ENCODE assay signal across 17 cellular contexts in the genomic region with DNA sequence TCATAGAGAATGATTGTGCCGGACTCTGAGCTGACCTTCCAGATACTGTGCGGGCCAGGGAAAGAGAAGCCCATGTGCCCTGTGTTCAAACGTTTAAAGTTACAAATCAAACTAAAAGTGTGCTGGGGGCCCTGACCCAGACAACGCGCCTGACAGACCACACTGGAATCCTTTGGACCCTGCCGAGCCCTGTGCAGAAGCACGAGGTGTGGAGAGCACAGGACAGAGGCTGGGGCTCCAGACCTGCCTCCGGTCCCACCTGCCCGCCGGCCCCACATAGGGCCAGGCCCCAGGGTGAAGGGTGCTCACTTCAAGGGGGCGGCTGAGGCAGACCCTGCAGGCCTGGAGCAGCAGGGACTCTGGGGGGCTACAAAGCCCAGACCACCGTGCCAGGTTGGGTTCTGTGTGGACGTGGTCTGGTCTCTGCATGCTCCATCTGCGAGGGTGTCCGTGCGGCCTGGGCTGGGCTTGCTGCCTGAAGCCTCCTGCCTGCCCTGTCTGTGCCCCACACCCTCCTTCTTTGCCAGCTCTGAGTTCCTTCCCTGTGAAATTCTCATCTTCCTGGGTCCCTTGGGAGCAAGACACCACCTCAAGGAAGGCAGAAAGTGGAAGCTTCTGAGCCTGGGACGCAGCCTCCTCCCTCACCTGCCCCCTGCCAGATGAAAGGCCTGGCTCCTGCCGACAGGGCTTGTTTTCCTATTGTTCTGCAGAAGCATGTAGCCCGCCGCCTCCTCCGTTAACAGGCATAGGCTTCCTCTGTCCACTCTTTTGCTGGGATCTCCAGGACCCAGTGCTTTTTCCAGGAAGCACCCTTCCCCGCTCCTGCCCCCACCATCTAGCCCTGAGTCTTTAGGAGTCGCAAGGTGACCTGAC.
"Had no signal": no experiment of that assay in that cellular context is flagged by ENCODE, and none has a peak within 500 bp of the region (broad histone marks: within the 10 kb centered on the region; RNA-seq: fewer than 3 reads in every experiment).

No MANE protein-coding gene starts in this region.

- H3K4me1 Mint-ChIP-seq: activated T-helper 17 cell treated with anti-CD3 and anti-CD28 coated beads, Interleukin-2, amount 50 U/mL, for 72 hours; memory B cell had no signal

- H3K36me3 Mint-ChIP-seq: activated naive CD4-positive, alpha-beta T cell treated with anti-CD3 and anti-CD28 coated beads, Interleukin-2, amount 50 U/mL, for 72 hours; brain; memory B cell; natural killer cell treated with Interleukin-12 subunit alpha and Interleukin-12 subunit beta and Interleukin-15 and Interleukin-18, amount 100 ng/mL, for 72 hours had no signal

- H3K27ac ChIP-seq: hepatocyte, upper lobe of right lung had no signal

- ATAC-seq: activated naive CD4-positive, alpha-beta T cell treated with anti-CD3 and anti-CD28 coated beads, Interleukin-2, amount 50 U/mL, for 72 hours; activated T-helper 17 cell treated with anti-CD3 and anti-CD28 coated beads, Interleukin-2, amount 50 U/mL, for 72 hours; stimulated activated naive CD8-positive, alpha-beta T cell treated with anti-CD3 and anti-CD28 coated beads, Interleukin-15, Interleukin-2, amounts not matched to agents 100 U/mL and 50 U/mL, for 24 hours; upper lobe of right lung had no signal

- H3K27me3 ChIP-seq: hepatocyte had no signal

- H3K27ac Mint-ChIP-seq: activated naive CD4-positive, alpha-beta T cell treated with anti-CD3 and anti-CD28 coated beads, Interleukin-2, amount 50 U/mL, for 72 hours; activated T-cell treated with anti-CD3 and anti-CD28 coated beads, Interleukin-2, amount 50 U/mL, for 24 hours; activated T-helper 17 cell treated with anti-CD3 and anti-CD28 coated beads, Interleukin-2, amount 50 U/mL, for 72 hours; memory B cell; natural killer cell treated with Interleukin-12 subunit alpha and Interleukin-12 subunit beta and Interleukin-15 and Interleukin-18, amount 100 ng/mL, for 72 hours had no signal

- H3K9me3 Mint-ChIP-seq: activated T-cell treated with anti-CD3 and anti-CD28 coated beads, Interleukin-2, amount 50 U/mL, for 24 hours; activated T-helper 17 cell treated with anti-CD3 and anti-CD28 coated beads, Interleukin-2, amount 50 U/mL, for 72 hours; natural killer cell treated with Interleukin-12 subunit alpha and Interleukin-12 subunit beta and Interleukin-15 and Interleukin-18, amount 100 ng/mL, for 72 hours had no signal

- H3K36me3 ChIP-seq: upper lobe of right lung had no signal

- DNase-seq: activated CD8-positive, alpha-beta memory T cell treated with anti-CD3 and anti-CD28 coated beads, Interleukin-2, amount 50 U/mL, for 4 hours; activated T-cell treated with anti-CD3 and anti-CD28 coated beads, Interleukin-2, amount 50 U/mL, for 24 hours; aorta; caudate nucleus; effector memory CD4-positive, alpha-beta T cell; foreskin melanocyte; nucleus accumbens; stimulated activated CD4-positive, alpha-beta T cell treated with anti-CD3 and anti-CD28 coated beads, Interleukin-4, amount 100 ng/mL, for 24 hours; stimulated activated naive CD8-positive, alpha-beta T cell treated with anti-CD3 and anti-CD28 coated beads, Interleukin-15, Interleukin-2, amounts not matched to agents 100 U/mL and 50 U/mL, for 24 hours; T-helper 1 cell; upper lobe of right lung had no signal

- H3K4me3 Mint-ChIP-seq: activated T-cell treated with anti-CD3 and anti-CD28 coated beads, Interleukin-2, amount 50 U/mL, for 24 hours; activated T-helper 17 cell treated with anti-CD3 and anti-CD28 coated beads, Interleukin-2, amount 50 U/mL, for 72 hours; brain; memory B cell; natural killer cell treated with Interleukin-12 subunit alpha and Interleukin-12 subunit beta and Interleukin-15 and Interleukin-18, amount 100 ng/mL, for 72 hours had no signal

- H3K9me3 ChIP-seq: upper lobe of right lung had no signal

- H3K4me3 ChIP-seq: hepatocyte, upper lobe of right lung had no signal
